ENCODE assay signal across 22 cellular contexts in the genomic region with DNA sequence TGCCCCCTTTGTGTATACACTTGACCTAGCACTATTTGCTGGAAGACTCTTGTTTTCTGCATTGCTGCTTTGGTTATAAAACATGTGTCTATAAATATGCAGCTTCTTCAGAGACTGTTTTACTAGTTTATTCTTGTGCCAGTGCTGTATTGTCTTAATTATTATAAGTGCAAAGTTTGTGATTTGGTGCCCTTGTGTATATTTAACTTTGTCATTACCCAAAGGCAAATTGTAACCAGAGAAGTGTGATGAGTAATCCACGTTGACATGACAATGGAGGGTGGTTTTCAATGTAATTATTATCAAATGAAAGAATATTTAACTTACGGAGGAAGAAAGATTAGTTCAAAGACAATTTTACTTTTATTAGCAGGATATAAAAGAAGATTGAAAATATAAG.
"Had no signal": no experiment of that assay in that cellular context is flagged by ENCODE, and none has a peak within 500 bp of the region (broad histone marks: within the 10 kb centered on the region; RNA-seq: fewer than 3 reads in every experiment).

No MANE protein-coding gene starts in this region.

- ATAC-seq: left cardiac atrium; natural killer cell treated with Interleukin-12 subunit alpha and Interleukin-12 subunit beta and Interleukin-15 and Interleukin-18, amount 100 ng/mL, for 72 hours had no signal

- H3K4me1 ChIP-seq: prostate gland, right atrium auricular region, spleen, vagina had no signal

- H3K27me3 Mint-ChIP-seq: brain had no signal

- H3K27ac Mint-ChIP-seq: activated naive CD4-positive, alpha-beta T cell treated with anti-CD3 and anti-CD28 coated beads, Interleukin-2, amount 50 U/mL, for 24 hours; brain; dendritic cell treated with granulocyte-macrophage colony-stimulating factor and Interleukin-4, amounts not matched to agents 40 ng/mL and 50 ng/mL, for 4 days; natural killer cell treated with Interleukin-12 subunit alpha and Interleukin-12 subunit beta and Interleukin-15 and Interleukin-18, amount 100 ng/mL, for 72 hours; type B pancreatic cell had no signal

- H3K36me3 ChIP-seq: prostate gland, right atrium auricular region, spleen, thoracic aorta, vagina had no signal

- H3K9me3 ChIP-seq: prostate gland, right atrium auricular region, spleen, thoracic aorta, vagina had no signal

- H3K4me1 Mint-ChIP-seq: activated naive CD4-positive, alpha-beta T cell treated with anti-CD3 and anti-CD28 coated beads, Interleukin-2, amount 50 U/mL, for 24 hours; brain had no signal

- H3K9me3 Mint-ChIP-seq: activated naive CD4-positive, alpha-beta T cell treated with anti-CD3 and anti-CD28 coated beads, Interleukin-2, amount 50 U/mL, for 24 hours; dendritic cell treated with granulocyte-macrophage colony-stimulating factor and Interleukin-4, amounts not matched to agents 40 ng/mL and 50 ng/mL, for 4 days; natural killer cell treated with Interleukin-12 subunit alpha and Interleukin-12 subunit beta and Interleukin-15 and Interleukin-18, amount 100 ng/mL, for 72 hours; type B pancreatic cell had no signal

- H3K36me3 Mint-ChIP-seq: activated naive CD4-positive, alpha-beta T cell treated with anti-CD3 and anti-CD28 coated beads, Interleukin-2, amount 50 U/mL, for 24 hours; brain; natural killer cell treated with Interleukin-12 subunit alpha and Interleukin-12 subunit beta and Interleukin-15 and Interleukin-18, amount 100 ng/mL, for 72 hours; type B pancreatic cell had no signal

- H3K4me3 Mint-ChIP-seq: activated naive CD4-positive, alpha-beta T cell treated with anti-CD3 and anti-CD28 coated beads, Interleukin-2, amount 50 U/mL, for 24 hours; brain; dendritic cell treated with granulocyte-macrophage colony-stimulating factor and Interleukin-4, amounts not matched to agents 40 ng/mL and 50 ng/mL, for 4 days; natural killer cell treated with Interleukin-12 subunit alpha and Interleukin-12 subunit beta and Interleukin-15 and Interleukin-18, amount 100 ng/mL, for 72 hours; type B pancreatic cell had no signal

- H3K27ac ChIP-seq: prostate gland, right atrium auricular region, spleen, thoracic aorta, vagina had no signal

- DNase-seq: activated CD4-positive, alpha-beta T cell treated with anti-CD3 and anti-CD28 coated beads for 1 hour; activated CD4-positive, alpha-beta T cell treated with anti-CD3 and anti-CD28 coated beads, Interleukin-2, amount 50 U/mL, for 1 hour; activated gamma-delta T cell treated with Interleukin-2 at 50 U/mL for 16 hours; activated T-cell treated with anti-CD3 and anti-CD28 coated beads, Interleukin-2, amount 50 U/mL, for 1 hour; caudate nucleus; effector CD4-positive, alpha-beta T cell; erythroblast; foreskin fibroblast; left cardiac atrium; midbrain; spleen; stimulated activated CD4-positive, alpha-beta T cell treated with anti-CD3 and anti-CD28 coated beads, Interleukin-4, amount 100 ng/mL, for 24 hours; stimulated activated naive CD4-positive, alpha-beta T cell treated with Interleukin-2 at 50 U/mL for 16 hours had no signal

- H3K4me3 ChIP-seq: prostate gland, right atrium auricular region, spleen, thoracic aorta, vagina had no signal
